ENCODE assay signal across 8 cellular contexts in the genomic region with DNA sequence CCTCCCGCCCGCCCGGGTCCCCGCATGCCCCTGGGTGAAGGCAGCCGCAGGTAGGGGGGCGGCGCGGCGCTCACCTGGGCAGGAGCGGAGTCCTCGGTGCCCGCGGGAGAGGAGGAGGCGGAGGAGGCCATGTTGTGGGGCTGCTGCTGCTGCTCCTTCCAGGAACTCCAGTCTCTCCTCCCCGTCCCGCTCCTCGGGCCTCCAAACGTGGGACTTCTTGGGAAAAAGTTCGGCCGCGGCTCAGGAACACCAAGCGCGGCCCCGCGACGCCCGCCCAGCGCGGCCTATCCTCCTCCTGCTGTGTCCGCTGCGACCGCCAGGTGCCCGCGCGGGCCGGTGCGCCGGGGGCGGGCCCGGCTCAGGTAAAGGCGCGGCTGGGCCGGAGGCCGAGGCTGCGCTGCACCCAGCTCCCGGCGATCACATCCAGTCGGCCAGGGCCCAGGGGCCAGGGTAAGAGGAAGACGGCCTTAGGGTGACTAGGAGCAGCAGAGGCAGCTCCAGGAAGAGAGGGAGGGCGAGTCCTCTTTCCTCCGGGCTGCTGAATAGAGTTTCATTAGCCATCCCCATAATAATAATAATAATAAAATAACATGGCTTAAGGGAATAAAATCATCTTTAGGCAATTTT. TPM values are rescaled to one million over a fixed set of nuclear protein-coding genes. Genes with fewer than 3 reads are reported as not detected.
A peak's percentile ranks its signal among the peaks of the same experiment; 100 is the strongest.
DNase-seq lines count a peak whose midpoint lies in the region; ATAC-seq, FAIRE-seq and TF ChIP-seq lines count a peak whose summit lies in the region.

No MANE protein-coding gene starts in this region.

- H3K27me3 Mint-ChIP-seq in astrocyte (ENCODE audit: low read depth, unreplicated experiment), result peaks cover 18% of the 10 kb centered on the region

- H3K4me1 ChIP-seq in Peyer's patch (peaks cover 0 to 4% (median 2%) of the 10 kb centered on the region in 4 donors), astrocyte (ENCODE audit: insufficient read depth, low read length) (peaks cover 4% of the 10 kb centered on the region)

- H3K9me3 Mint-ChIP-seq in astrocyte (ENCODE audit: unreplicated experiment), result no peaks in the 10 kb centered on the region

- H2AFZ ChIP-seq in astrocyte (ENCODE audit: low read depth, low read length), result peak overlapping the region; percentile 76

- no peaks in the 10 kb centered on the region for H3K27me3 ChIP-seq in Peyer's patch
- peaks cover 41% of the 10 kb centered on the region for H3K27me3 ChIP-seq in astrocyte (ENCODE audit: insufficient read depth, low read length)

- peak; percentile 58 to 86 (median 70) for TF ChIP-seq CTCF in Peyer's patch (IDR thresholded peaks at IDR 0.05)
- no peak for TF ChIP-seq CTCF in astrocyte (IDR thresholded peaks at IDR 0.05; ENCODE audit: insufficient read depth, low read depth, low read length)

- ATAC-seq in HG02938 (IDR thresholded peaks at IDR 0.05; ENCODE audit: unreplicated experiment), result peak; percentile 42

- H3K9ac ChIP-seq in astrocyte (ENCODE audit: low read length), result peak overlapping the region; percentile 61

- H3K36me3 Mint-ChIP-seq in astrocyte (ENCODE audit: low read depth, unreplicated experiment), result no peaks in the 10 kb centered on the region

- peak overlapping the region; percentile 77 to 89 (median 87) for H3K27ac ChIP-seq in Peyer's patch
- H3K27ac ChIP-seq in astrocyte (ENCODE audit: low read depth, low read length), result no peak overlapping the region

- no peaks in the 10 kb centered on the region for H3K79me2 ChIP-seq in astrocyte (ENCODE audit: insufficient read depth, low read length)

- peak in 1 of 2 donors; percentile 62 for TF ChIP-seq POLR2A in Peyer's patch (IDR thresholded peaks at IDR 0.05)

- H3K4me3 ChIP-seq in Peyer's patch (peak overlapping the region; percentile 72 to 92 (median 83)), astrocyte (ENCODE audit: insufficient read depth, low read depth, low read length) (peak overlapping the region; percentile 58), iPS-18c (ENCODE audit: insufficient read depth, low read depth, low read length) (peak overlapping the region; percentile 68)

- no peaks in the 10 kb centered on the region for H4K20me1 ChIP-seq in astrocyte (ENCODE audit: insufficient read depth, low read length)

- peaks cover 11% of the 10 kb centered on the region for H3K4me1 Mint-ChIP-seq in astrocyte (ENCODE audit: low read depth, unreplicated experiment)

- no peak for FAIRE-seq in astrocyte (lab: Jason Lieb, UNC)

- no peak overlapping the region for H3K27ac Mint-ChIP-seq in astrocyte (ENCODE audit: unreplicated experiment)

- peak overlapping the region; percentile 37 for H3K4me3 Mint-ChIP-seq in astrocyte (ENCODE audit: unreplicated experiment)

- H3K36me3 ChIP-seq in Peyer's patch (no peaks in the 10 kb centered on the region), astrocyte (ENCODE audit: insufficient read depth, low read length) (no peaks in the 10 kb centered on the region)

- DNase-seq in SKM-1 treated with dmso at 0.1 percent for 144 hours (lab: John Stamatoyannopoulos, UW; ENCODE audit: unreplicated experiment), result peak; percentile 18
- no peak for DNase-seq in SKM-1 (lab: John Stamatoyannopoulos, UW; ENCODE audit: unreplicated experiment)
- peak; percentile 56 to 83 (median 81) for DNase-seq in Peyer's patch
- DNase-seq in astrocyte (ENCODE audit: low read depth), result no peak
- peak; percentile 13 to 25 for DNase-seq in stimulated activated CD4-positive, alpha-beta T cell treated with anti-CD3 and anti-CD28 coated beads, Interleukin-15, amount 100 ng/mL, for 1 hour (ENCODE audit: low read depth in 1 of 2, low spot score in 1 of 2)
- DNase-seq in foreskin melanocyte, result no peak

- peak overlapping the region; percentile 87 for H3K4me2 ChIP-seq in astrocyte (ENCODE audit: low read length)

- H3K9me3 ChIP-seq in Peyer's patch, result no peaks in the 10 kb centered on the region
- no peaks in the 10 kb centered on the region for H3K9me3 ChIP-seq in astrocyte (ENCODE audit: insufficient read depth, low read depth, low read length)
- no peaks in the 10 kb centered on the region for H3K9me3 ChIP-seq in iPS-18c (ENCODE audit: control insufficient read depth, insufficient read depth, low read length)

RNA-seq across cellular contexts. Expression of a gene that starts 45.0 kb away (rescaled TPM):
- total RNA-seq in Peyer's patch, result 10 to 100 TPM in 2 of 4 donors, 1 to 10 TPM in 2; 3.2 to 19.8 (median 8.4) TPM
- total RNA-seq in astrocyte, result 4.1 and 6.6 TPM in 2 replicates

Comparison
In these comparisons a context has a peak if more than half of its experiments do, and no peak if none do; other contexts are left out.
1. DNase-seq: peak in SKM-1 treated with dmso at 0.1 percent for 144 hours (single experiment), Peyer's patch (3 of 3) and stimulated activated CD4-positive, alpha-beta T cell treated with anti-CD3 and anti-CD28 coated beads, Interleukin-15, amount 100 ng/mL, for 1 hour (2 of 2); none in SKM-1 (single experiment), astrocyte (single experiment) and foreskin melanocyte (single experiment).
2. Peak in every context shown above with its lines, with median percentiles within 50 percentile points of each other: H3K4me3 ChIP-seq.